In genomic region chr3:112101946-112102345, GRCh38 we compare ENCODE assay signal across 15 cellular contexts. TPM values are rescaled to one million over a fixed set of nuclear protein-coding genes. Genes with fewer than 3 reads are reported as not detected.
DNase-seq lines count a peak whose midpoint lies in the region; ATAC-seq, FAIRE-seq and TF ChIP-seq lines count a peak whose summit lies in the region.
"Had no signal": no experiment of that assay in that cellular context is flagged by ENCODE, and none has a peak within 500 bp of the region (broad histone marks: within the 10 kb centered on the region; RNA-seq: fewer than 3 reads in every experiment).

No MANE protein-coding gene starts in this region.

- in situ Hi-C loops in astrocyte of the spinal cord (cut with HindIII; ENCODE audit: low sequenced_read_pairs) = no loop called here

- intact Hi-C loops in naive thymus-derived CD4-positive, alpha-beta T cell (cut with micrococcal nuclease) = loop anchor here in 1 of 2 donors (2.0 kb wide), 1 partner anchor 13 kb away; no protein-coding TSS in a partner anchor

- H3K9me3 ChIP-seq in naive thymus-derived CD4-positive, alpha-beta T cell (ENCODE audit: control insufficient read depth in 2 of 3, low read length in 3 of 3) = no peaks in the 10 kb centered on the region
- H3K9me3 ChIP-seq: adrenal gland had no signal

- H3K27me3 ChIP-seq in naive thymus-derived CD4-positive, alpha-beta T cell (ENCODE audit: control insufficient read depth in 2 of 2, insufficient read depth in 2 of 2, low read length in 2 of 2) = no peaks in the 10 kb centered on the region
- H3K27me3 ChIP-seq: adrenal gland had no signal

- no peak overlapping the region for H3K4me3 ChIP-seq in AG10803 (ENCODE audit: low read length)
- H3K4me3 ChIP-seq in astrocyte of the spinal cord (ENCODE audit: low read depth, low read length) = no peak overlapping the region
- H3K4me3 ChIP-seq in naive thymus-derived CD4-positive, alpha-beta T cell (ENCODE audit: low read length) = no peak overlapping the region
- H3K4me3 ChIP-seq: adrenal gland had no signal

- peaks cover 0 to 5% (median 0%) of the 10 kb centered on the region in 5 donors for H3K27me3 Mint-ChIP-seq in naive thymus-derived CD4-positive, alpha-beta T cell
- no peaks in the 10 kb centered on the region for H3K27me3 Mint-ChIP-seq in T-helper 2 cell treated with Interferon-gamma antibody and Interleukin-4, amounts not matched to agents 5 μg/mL and 100 μg/mL, for 36 hours (ENCODE audit: low read depth)

- peaks cover 0 to 14% (median 0%) of the 10 kb centered on the region in 7 donors for H3K4me1 Mint-ChIP-seq in naive thymus-derived CD4-positive, alpha-beta T cell
- H3K4me1 Mint-ChIP-seq in T-helper 2 cell treated with Interferon-gamma antibody and Interleukin-4, amounts not matched to agents 5 μg/mL and 100 μg/mL, for 36 hours (ENCODE audit: low read depth) = peaks cover 9% of the 10 kb centered on the region

- no peak for TF ChIP-seq CTCF in AG10803 (conservative IDR thresholded peaks at IDR 0.05; ENCODE audit: low read length)
- TF ChIP-seq CTCF in astrocyte of the spinal cord (IDR thresholded peaks at IDR 0.05; ENCODE audit: low read depth, low read length) = no peak

- CTCF ChIA-PET in naive thymus-derived CD4-positive, alpha-beta T cell (lab: Charles Lee) = interaction anchor here (1.9 kb wide), 1 partner anchor 10 kb away, joined by 7 read pairs; no protein-coding TSS in a partner anchor

- peaks cover 0 to 7% (median 0%) of the 10 kb centered on the region in 11 donors for H3K9me3 Mint-ChIP-seq in naive thymus-derived CD4-positive, alpha-beta T cell
- H3K9me3 Mint-ChIP-seq in T-helper 2 cell treated with Interferon-gamma antibody and Interleukin-4, amounts not matched to agents 5 μg/mL and 100 μg/mL, for 36 hours = no peaks in the 10 kb centered on the region

- H3K4me1 ChIP-seq in naive thymus-derived CD4-positive, alpha-beta T cell (ENCODE audit: control insufficient read depth in 2 of 2, insufficient read depth in 2 of 2, low read length in 2 of 2) = no peaks in the 10 kb centered on the region
- H3K4me1 ChIP-seq: parathyroid adenoma had no signal

- H3K27ac ChIP-seq in naive thymus-derived CD4-positive, alpha-beta T cell (ENCODE audit: low read depth, low read length) = no peak overlapping the region
- H3K27ac ChIP-seq: adrenal gland, C4-2B, parathyroid adenoma had no signal

- peak; percentile 74 for FAIRE-seq in HTR-8/SVneo (lab: Jason Lieb, UNC)
- FAIRE-seq: TTC549 had no signal

- no peak overlapping the region for H3K27ac Mint-ChIP-seq in naive thymus-derived CD4-positive, alpha-beta T cell
- no peak overlapping the region for H3K27ac Mint-ChIP-seq in T-helper 2 cell treated with Interferon-gamma antibody and Interleukin-4, amounts not matched to agents 5 μg/mL and 100 μg/mL, for 36 hours

- no peak for ATAC-seq in naive thymus-derived CD4-positive, alpha-beta T cell
- ATAC-seq: Panc1 had no signal

- DNase-seq in AG10803 (ENCODE audit: low read depth) (peak; percentile 65), HTR-8/SVneo (ENCODE audit: insufficient read length, low spot score) (peak; percentile 37), astrocyte of the spinal cord (ENCODE audit: low read depth, low spot score) (peak; percentile 83), kidney glomerular epithelial cell (lab: John Stamatoyannopoulos, UW) (peak; percentile 92), COLO829 (ENCODE audit: low spot score) (no peak), ureter (ENCODE audit: low spot score) (no peak)
- DNase-seq in naive thymus-derived CD4-positive, alpha-beta T cell = no peak
- DNase-seq in T-helper 2 cell treated with Interferon-gamma antibody and Interleukin-4, amounts not matched to agents 5 μg/mL and 100 μg/mL, for 36 hours (ENCODE audit: low spot score) = no peak
- DNase-seq: adrenal gland; effector CD4-positive, alpha-beta T cell; hypothalamus had no signal

- H3K36me3 Mint-ChIP-seq in naive thymus-derived CD4-positive, alpha-beta T cell = peaks cover 0 to 20% (median 9%) of the 10 kb centered on the region in 5 donors
- peaks cover 9% of the 10 kb centered on the region for H3K36me3 Mint-ChIP-seq in T-helper 2 cell treated with Interferon-gamma antibody and Interleukin-4, amounts not matched to agents 5 μg/mL and 100 μg/mL, for 36 hours (ENCODE audit: low read depth)

- no peaks in the 10 kb centered on the region for H3K36me3 ChIP-seq in naive thymus-derived CD4-positive, alpha-beta T cell (ENCODE audit: control insufficient read depth in 2 of 3, insufficient read depth in 3 of 3, low read length in 3 of 3)
- H3K36me3 ChIP-seq: adrenal gland had no signal

- POLR2A ChIA-PET in naive thymus-derived CD4-positive, alpha-beta T cell (lab: Charles Lee) = no interaction called here

- H3K4me3 Mint-ChIP-seq in naive thymus-derived CD4-positive, alpha-beta T cell = no peak overlapping the region
- H3K4me3 Mint-ChIP-seq in T-helper 2 cell treated with Interferon-gamma antibody and Interleukin-4, amounts not matched to agents 5 μg/mL and 100 μg/mL, for 36 hours = no peak overlapping the region

RNA-seq across cellular contexts. Expression of gene C3orf52, which starts 15.8 kb away (rescaled TPM):
- 10 to 100 TPM in 1 of 5 experiments, 1 to 10 TPM in 4; 1.2 to 12.3 (median 1.9) TPM for total RNA-seq in naive thymus-derived CD4-positive, alpha-beta T cell
- 1 to 10 TPM; 1.3 to 2.1 TPM for polyA plus RNA-seq in naive thymus-derived CD4-positive, alpha-beta T cell
- total RNA-seq in ureter = 50.2 TPM

RNA-seq across cellular contexts. Expression of gene GCSAM, which starts 31.1 kb away (rescaled TPM):
- 10 to 100 TPM in 4 of 5 experiments, 1 to 10 TPM in 1; 5.5 to 28.5 (median 18.5) TPM for total RNA-seq in naive thymus-derived CD4-positive, alpha-beta T cell
- 10 to 100 TPM; 27.7 to 38.8 TPM for polyA plus RNA-seq in naive thymus-derived CD4-positive, alpha-beta T cell
- 0.49 TPM for total RNA-seq in ureter

Comparison
In these comparisons a context has a peak if more than half of its experiments do, and no peak if none do; other contexts are left out.
1. DNase-seq: peak in AG10803 (single experiment), HTR-8/SVneo (single experiment), astrocyte of the spinal cord (single experiment) and kidney glomerular epithelial cell (single experiment); none in COLO829 (single experiment), naive thymus-derived CD4-positive, alpha-beta T cell (0 of 9), T-helper 2 cell treated with Interferon-gamma antibody and Interleukin-4, amounts not matched to agents 5 μg/mL and 100 μg/mL, for 36 hours (single experiment) and ureter (single experiment).